In the genomic region with DNA sequence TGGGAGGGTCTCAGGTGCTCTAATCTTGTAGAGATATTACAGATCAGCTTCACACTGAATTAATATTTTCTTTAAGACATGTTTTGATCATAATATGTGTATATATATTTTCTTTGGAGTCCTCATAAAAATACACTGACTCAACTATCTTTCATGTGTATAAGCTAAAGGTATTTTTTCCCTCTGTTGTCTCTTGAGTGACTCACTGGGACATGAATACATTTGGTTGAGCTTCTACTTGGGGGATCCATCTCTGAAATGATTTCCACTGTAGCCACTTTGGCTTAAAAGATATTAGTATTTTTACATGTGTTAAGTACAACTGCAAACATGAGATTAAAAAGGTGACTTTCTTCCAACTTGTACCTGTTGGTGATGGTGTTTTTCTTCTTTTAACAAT, we compare ENCODE assay signal across 24 cellular contexts.
DNase-seq lines count a peak whose midpoint lies in the region; ATAC-seq, FAIRE-seq and TF ChIP-seq lines count a peak whose summit lies in the region.
"Had no signal": no experiment of that assay in that cellular context is flagged by ENCODE, and none has a peak within 500 bp of the region (broad histone marks: within the 10 kb centered on the region; RNA-seq: fewer than 3 reads in every experiment).

No MANE protein-coding gene starts in this region.

- H3K9me3 ChIP-seq in cardiac muscle cell (ENCODE audit: low read depth): no peaks in the 10 kb centered on the region
- H3K9me3 ChIP-seq in heart left ventricle: no peaks in the 10 kb centered on the region
- H3K9me3 ChIP-seq in PC-3 (ENCODE audit: low read length): no peaks in the 10 kb centered on the region
- no peaks in the 10 kb centered on the region for H3K9me3 ChIP-seq in psoas muscle
- H3K9me3 ChIP-seq: BLaER1, Caco-2 had no signal

- no peaks in the 10 kb centered on the region for H3K27me3 Mint-ChIP-seq in activated naive CD8-positive, alpha-beta T cell treated with anti-CD3 and anti-CD28 coated beads for 36 hours
- H3K27me3 Mint-ChIP-seq: B cell; CD4-positive, CD25-positive, alpha-beta regulatory T cell had no signal

- H3K4me1 Mint-ChIP-seq in activated naive CD8-positive, alpha-beta T cell treated with anti-CD3 and anti-CD28 coated beads for 36 hours: no peaks in the 10 kb centered on the region
- H3K4me1 Mint-ChIP-seq: B cell; CD4-positive, CD25-positive, alpha-beta regulatory T cell; H9 had no signal

- H3K4me1 ChIP-seq in cardiac muscle cell (ENCODE audit: low read depth) (no peaks in the 10 kb centered on the region), heart left ventricle (peaks cover 0 to 19% (median 2%) of the 10 kb centered on the region in 12 donors), PC-3 (ENCODE audit: insufficient read depth, low read length) (no peaks in the 10 kb centered on the region), psoas muscle (peaks cover 62% of the 10 kb centered on the region)
- H3K4me1 ChIP-seq: BLaER1, Caco-2 had no signal

- DNase-seq in cardiac muscle cell (ENCODE audit: low read depth in 1 of 2, low spot score in 1 of 2) (no peak), heart left ventricle (no peak), PC-3 (peak; percentile 16), psoas muscle (no peak), H54 (ENCODE audit: insufficient read length, low spot score) (no peak), kidney tubule cell (ENCODE audit: low spot score) (no peak)
- DNase-seq in activated naive CD8-positive, alpha-beta T cell treated with anti-CD3 and anti-CD28 coated beads for 36 hours: no peak
- DNase-seq: Caco-2; CD4-positive, CD25-positive, alpha-beta regulatory T cell; CD8-positive, alpha-beta T cell; DMS153; DND-41; GDM1; GM23248; H9 had no signal

- H3K4me3 Mint-ChIP-seq in activated naive CD8-positive, alpha-beta T cell treated with anti-CD3 and anti-CD28 coated beads for 36 hours: no peak overlapping the region
- H3K4me3 Mint-ChIP-seq: B cell; CD4-positive, CD25-positive, alpha-beta regulatory T cell; CD8-positive, alpha-beta T cell; H9 had no signal

- H3K27ac ChIP-seq in cardiac muscle cell (peak overlapping the region; percentile 81), heart left ventricle (no peak overlapping the region), PC-3 (ENCODE audit: low read length) (no peak overlapping the region), psoas muscle (peak overlapping the region; percentile 67)
- H3K27ac ChIP-seq: 22Rv1, BLaER1, C4-2B, GM23248 had no signal

- no peak overlapping the region for H2AFZ ChIP-seq in PC-3 (ENCODE audit: low read length)
- H2AFZ ChIP-seq: GM23248 had no signal

- H3K4me2 ChIP-seq in PC-3 (ENCODE audit: low read length): no peak overlapping the region
- H3K4me2 ChIP-seq: BLaER1 had no signal

- no peaks in the 10 kb centered on the region for H4K20me1 ChIP-seq in PC-3 (ENCODE audit: low read length)
- H4K20me1 ChIP-seq: BLaER1 had no signal

- no peaks in the 10 kb centered on the region for H3K9me3 Mint-ChIP-seq in activated naive CD8-positive, alpha-beta T cell treated with anti-CD3 and anti-CD28 coated beads for 36 hours
- H3K9me3 Mint-ChIP-seq: CD4-positive, CD25-positive, alpha-beta regulatory T cell; CD8-positive, alpha-beta T cell; H9 had no signal

- H3K9ac ChIP-seq in PC-3 (ENCODE audit: low read length): no peak overlapping the region
- H3K9ac ChIP-seq: BLaER1, GM23248 had no signal

- TF ChIP-seq POLR2A in heart left ventricle (IDR thresholded peaks at IDR 0.05) (no peak), H54 (IDR thresholded peaks at IDR 0.05; ENCODE audit: low read depth, low read length) (no peak)

- H3K36me3 ChIP-seq in cardiac muscle cell (peaks cover 85% of the 10 kb centered on the region), heart left ventricle (peaks cover 0 to 82% (median 49%) of the 10 kb centered on the region in 9 donors), PC-3 (ENCODE audit: low read depth, low read length) (no peaks in the 10 kb centered on the region), psoas muscle (ENCODE audit: insufficient read depth in 1 of 2, low read depth in 1 of 2) (peaks cover 8 to 90% of the 10 kb centered on the region in 2 donors)
- H3K36me3 ChIP-seq: BLaER1 had no signal

- no peak for TF ChIP-seq CTCF in cardiac muscle cell (IDR thresholded peaks at IDR 0.05; ENCODE audit: low read depth, low read length)
- no peak for TF ChIP-seq CTCF in heart left ventricle (IDR thresholded peaks at IDR 0.05)
- TF ChIP-seq CTCF in PC-3 (conservative IDR thresholded peaks at IDR 0.05; ENCODE audit: low read depth, low read length): no peak
- no peak for TF ChIP-seq CTCF in psoas muscle (IDR thresholded peaks at IDR 0.05)

- H3K9me2 ChIP-seq in PC-3 (replicated peaks; ENCODE audit: low read length): no peaks in the 10 kb centered on the region

- POLR2A ChIA-PET in PC-3 (lab: Charles Lee; ENCODE audit: unreplicated experiment): interaction anchor here (0.7 kb wide), 1 partner anchor 757 kb away, joined by 4 read pairs; no protein-coding TSS in a partner anchor

- H3F3A ChIP-seq in PC-3 (ENCODE audit: low read length, unreplicated experiment): no peaks in the 10 kb centered on the region

- intact Hi-C loops in heart left ventricle (cut with DNase I): no loop called here
- intact Hi-C loops in PC-3 (cut with micrococcal nuclease): no loop called here
- intact Hi-C loops in psoas muscle (cut with DNase I): no loop called here

- H3K36me3 Mint-ChIP-seq in activated naive CD8-positive, alpha-beta T cell treated with anti-CD3 and anti-CD28 coated beads for 36 hours: no peaks in the 10 kb centered on the region

- H3K4me3 ChIP-seq in cardiac muscle cell (no peak overlapping the region), heart left ventricle (no peak overlapping the region), PC-3 (ENCODE audit: low read length) (no peak overlapping the region), psoas muscle (peak overlapping the region; percentile 4)
- H3K4me3 ChIP-seq: BLaER1, GM12878, GM23248 had no signal

- BruUV-seq in PC-3 (replicated peaks; lab: Mats Ljungman, UMichigan): no TSS peak

- H3K27ac Mint-ChIP-seq in activated naive CD8-positive, alpha-beta T cell treated with anti-CD3 and anti-CD28 coated beads for 36 hours: no peak overlapping the region
- H3K27ac Mint-ChIP-seq: B cell; CD4-positive, CD25-positive, alpha-beta regulatory T cell; CD8-positive, alpha-beta T cell; H9 had no signal

- no peak for ATAC-seq in heart left ventricle
- ATAC-seq in PC-3: peak; percentile 40; the same call in 1 of the 2 replicates
- peak; percentile 42 to 58 (median 48) for ATAC-seq in psoas muscle
- ATAC-seq: CD8-positive, alpha-beta T cell; GM12878; HCT116 had no signal

- CTCF ChIA-PET in PC-3 (lab: Charles Lee): no interaction called here

- no peaks in the 10 kb centered on the region for H3K79me2 ChIP-seq in PC-3 (ENCODE audit: low read length)

- H3K27me3 ChIP-seq in cardiac muscle cell: no peaks in the 10 kb centered on the region
- no peaks in the 10 kb centered on the region for H3K27me3 ChIP-seq in heart left ventricle
- peaks cover 49% of the 10 kb centered on the region for H3K27me3 ChIP-seq in PC-3 (ENCODE audit: low read length)
- H3K27me3 ChIP-seq in psoas muscle (ENCODE audit: insufficient read depth in 3 of 3, low read length in 2 of 3): no peaks in the 10 kb centered on the region
- H3K27me3 ChIP-seq: BLaER1 had no signal

- FAIRE-seq in H54 (lab: Jason Lieb, UNC): no peak
- FAIRE-seq: A204.1, GM12878, GM19239, H1 had no signal

Comparison
In these comparisons a context has a peak if more than half of its experiments do, and no peak if none do; other contexts are left out.
1. H3K27ac ChIP-seq: peak in cardiac muscle cell (single experiment) and psoas muscle (single experiment); none in heart left ventricle (0 of 12) and PC-3 (single experiment).
2. ATAC-seq: peak in PC-3 (single experiment) and psoas muscle (4 of 4); none in heart left ventricle (0 of 4).